11 cellular contexts compared by ENCODE assay signal in genomic region chr3:65334045-65334665, GRCh38.
DNase-seq lines count a peak whose midpoint lies in the region; ATAC-seq and TF ChIP-seq lines count a peak whose summit lies in the region.
"Had no signal": no experiment of that assay in that cellular context is flagged by ENCODE, and none has a peak within 500 bp of the region (broad histone marks: within the 10 kb centered on the region; RNA-seq: fewer than 3 reads in every experiment).

No MANE protein-coding gene starts in this region.

- H3K9me3 Mint-ChIP-seq in endothelial cell (ENCODE audit: unreplicated experiment) = no peaks in the 10 kb centered on the region

- H3K4me3 Mint-ChIP-seq in endothelial cell (ENCODE audit: unreplicated experiment) = no peak overlapping the region
- H3K4me3 Mint-ChIP-seq: CD4-positive, CD25-positive, alpha-beta regulatory T cell; naive thymus-derived CD8-positive, alpha-beta T cell had no signal

- peak; percentile 50 for TF ChIP-seq CTCF in AG09319 (IDR thresholded peaks at IDR 0.05; ENCODE audit: low read depth, low read length)
- no peak for TF ChIP-seq CTCF in endothelial cell (IDR thresholded peaks at IDR 0.05; ENCODE audit: unreplicated experiment)

- peaks cover 1% of the 10 kb centered on the region for H3K27me3 Mint-ChIP-seq in endothelial cell (ENCODE audit: unreplicated experiment)
- H3K27me3 Mint-ChIP-seq: CD4-positive, CD25-positive, alpha-beta regulatory T cell had no signal

- TF ChIP-seq EP300 in Ishikawa (IDR thresholded peaks at IDR 0.05; ENCODE audit: borderline replicate concordance) = no peak

- ATAC-seq in HG03095 (IDR thresholded peaks at IDR 0.05; ENCODE audit: unreplicated experiment) (no peak), HG03342 (IDR thresholded peaks at IDR 0.05; ENCODE audit: unreplicated experiment) (no peak)
- ATAC-seq: naive thymus-derived CD8-positive, alpha-beta T cell had no signal

- H3K36me3 Mint-ChIP-seq in endothelial cell (ENCODE audit: low read depth, unreplicated experiment) = no peaks in the 10 kb centered on the region
- H3K36me3 Mint-ChIP-seq: CD4-positive, CD25-positive, alpha-beta regulatory T cell; naive thymus-derived CD8-positive, alpha-beta T cell had no signal

- peaks cover 17% of the 10 kb centered on the region for H3K4me1 Mint-ChIP-seq in endothelial cell (ENCODE audit: unreplicated experiment)
- H3K4me1 Mint-ChIP-seq: CD4-positive, CD25-positive, alpha-beta regulatory T cell; naive thymus-derived CD8-positive, alpha-beta T cell had no signal

- peak; percentile 26 for TF ChIP-seq RAD21 in Ishikawa (IDR thresholded peaks at IDR 0.05; ENCODE audit: low read depth)

- DNase-seq in AG09319 (ENCODE audit: extremely low read depth, low read depth) (no peak), endothelial cell (ENCODE audit: low spot score) (peak; percentile 7), midbrain (lab: John Stamatoyannopoulos, UW) (peak; percentile 18), kidney glomerular epithelial cell (lab: John Stamatoyannopoulos, UW) (no peak), SHP77 treated with DMSO at 0.1 percent for 48 hours (lab: John Stamatoyannopoulos, UW) (no peak)
- DNase-seq: CD4-positive, CD25-positive, alpha-beta regulatory T cell; naive thymus-derived CD8-positive, alpha-beta T cell; NCI-H1930 had no signal

- no peak overlapping the region for H3K27ac Mint-ChIP-seq in endothelial cell (ENCODE audit: unreplicated experiment)
- H3K27ac Mint-ChIP-seq: CD4-positive, CD25-positive, alpha-beta regulatory T cell; naive thymus-derived CD8-positive, alpha-beta T cell had no signal

TF ChIP-seq in Ishikawa, 13 proteins besides CTCF, POLR2A, EP300 and RAD21:
- TF ChIP-seq CEBPB (IDR thresholded peaks at IDR 0.05) (no peak), EGR1 (IDR thresholded peaks at IDR 0.05) (no peak), FOXM1 (IDR thresholded peaks at IDR 0.05; ENCODE audit: borderline replicate concordance, low read depth) (no peak), ZBTB7A (IDR thresholded peaks at IDR 0.05; ENCODE audit: low read depth) (no peak), YY1 (IDR thresholded peaks at IDR 0.05; ENCODE audit: low read depth) (no peak), REST (IDR thresholded peaks at IDR 0.05; ENCODE audit: low read depth) (no peak), TEAD4 (IDR thresholded peaks at IDR 0.05) (no peak), USF1 (IDR thresholded peaks at IDR 0.05) (no peak), CREB1 (IDR thresholded peaks at IDR 0.05; ENCODE audit: low read depth) (no peak), TAF1 (IDR thresholded peaks at IDR 0.05; ENCODE audit: low read depth) (no peak), NFIC (IDR thresholded peaks at IDR 0.05) (no peak), TCF12 (IDR thresholded peaks at IDR 0.05; ENCODE audit: low read depth) (no peak), MAX (IDR thresholded peaks at IDR 0.05) (no peak)
TF ChIP-seq in Ishikawa: peak in this region for 0.

Comparison
In these comparisons a context has a peak if more than half of its experiments do, and no peak if none do; other contexts are left out.
1. DNase-seq: peak in endothelial cell (single experiment) and midbrain (single experiment); none in AG09319 (single experiment), kidney glomerular epithelial cell (single experiment) and SHP77 treated with DMSO at 0.1 percent for 48 hours (single experiment).